17 cellular contexts compared by ENCODE assay signal in the genomic region with DNA sequence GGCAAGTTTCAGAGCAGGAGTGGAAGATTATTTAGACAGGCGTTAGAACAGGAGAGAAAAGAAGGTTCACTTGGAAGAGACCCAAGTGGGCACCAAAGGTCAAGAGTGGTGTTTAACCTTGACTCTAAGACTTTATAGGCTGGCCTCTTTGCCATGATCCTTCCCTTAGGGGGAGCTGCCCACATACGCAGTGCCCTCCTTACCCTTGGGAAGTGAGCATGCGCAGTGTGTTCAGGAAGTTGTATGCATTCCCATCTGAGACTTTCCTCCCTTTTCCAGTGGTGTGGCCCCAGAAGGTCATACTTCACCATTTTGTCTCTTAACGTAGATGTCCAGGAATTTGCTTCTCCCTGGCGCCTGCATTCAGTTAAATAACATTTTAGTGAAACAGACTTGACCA.
"Had no signal": no experiment of that assay in that cellular context is flagged by ENCODE, and none has a peak within 500 bp of the region (broad histone marks: within the 10 kb centered on the region; RNA-seq: fewer than 3 reads in every experiment).

No MANE protein-coding gene starts in this region.

- ATAC-seq: SK-N-SH treated with all-trans-retinoic acid at 6 μM for 48 hours had no signal

- H3K27ac ChIP-seq: RWPE1 had no signal

- DNase-seq: Karpas-422, KG1, MM.1S, NCI-H1092 treated with DMSO at 0.1 percent for 48 hours, NCI-H1436 treated with DMSO at 0.1 percent for 48 hours, NCI-H1694, NCI-H187 treated with DMSO at 0.1 percent for 48 hours, NCI-H2029 treated with DMSO at 0.1 percent for 48 hours, NCI-H2171 treated with DMSO at 0.1 percent for 48 hours, NCI-H345, NCI-H446 treated with DMSO at 0.1 percent for 48 hours, NCI-H510A treated with DMSO at 0.1 percent for 48 hours, NCI-H526, NCI-H774, SHP77 had no signal
